Comparison of ENCODE assay signal across 2 cellular contexts in genomic region chr6:43926644-43927524, GRCh38.
TF ChIP-seq lines count a peak whose summit lies in the region.

No MANE protein-coding gene starts in this region.

TF ChIP-seq in HEK293, 187 proteins besides CTCF, POLR2A, EP300 and RAD21 (continued from another document and continues in another):
- TF ChIP-seq ZNF449 (tag by site-specific recombination; IDR thresholded peaks at IDR 0.05) (peak; percentile 31), ZNF114 (tag by site-specific recombination; IDR thresholded peaks at IDR 0.05) (no peak), ZNF155 (tag by site-specific recombination; IDR thresholded peaks at IDR 0.05) (no peak), ZNF157 (tag by site-specific recombination; IDR thresholded peaks at IDR 0.05) (no peak), ZNF146 (tag by site-specific recombination; IDR thresholded peaks at IDR 0.05) (no peak), ZNF10 (tag by site-specific recombination; IDR thresholded peaks at IDR 0.05) (no peak), ZNF677 (tag by site-specific recombination; IDR thresholded peaks at IDR 0.05) (no peak), ZNF221 (tag by site-specific recombination; IDR thresholded peaks at IDR 0.05; ENCODE audit: borderline replicate concordance) (no peak), EGR2 (tag by site-specific recombination; IDR thresholded peaks at IDR 0.05; ENCODE audit: low read depth) (0 out of 2 replicates have a peak, but pooled peaks have one; percentile 24), WT1 (tag by site-specific recombination; IDR thresholded peaks at IDR 0.05) (peak; percentile 68), ZBTB20 (tag by site-specific recombination; IDR thresholded peaks at IDR 0.05) (peak; percentile 65; the same call in 1 of the 2 replicates), ZSCAN4 (tag by site-specific recombination; IDR thresholded peaks at IDR 0.05) (peak; percentile 44), ZNF792 (tag by site-specific recombination; IDR thresholded peaks at IDR 0.05) (no peak), ZBTB8A (tag by site-specific recombination; IDR thresholded peaks at IDR 0.05) (peak; percentile 89), SP3 (tag by site-specific recombination; IDR thresholded peaks at IDR 0.05) (no peak), MYNN (tag by site-specific recombination; IDR thresholded peaks at IDR 0.05; ENCODE audit: borderline replicate concordance) (no peak), HIC1 (tag by site-specific recombination; IDR thresholded peaks at IDR 0.05) (no peak), ZNF426 (tag by site-specific recombination; IDR thresholded peaks at IDR 0.05) (no peak), ZBTB48 (tag by site-specific recombination; IDR thresholded peaks at IDR 0.05) (peak; percentile 51; the same call in 1 of the 2 replicates), HOXD13 (CRISPR knock-in tag; IDR thresholded peaks at IDR 0.05; ENCODE audit: borderline replicate concordance) (peak; percentile 66), ZNF501 (tag by site-specific recombination; IDR thresholded peaks at IDR 0.05) (no peak), ZBTB17 (tag by site-specific recombination; IDR thresholded peaks at IDR 0.05) (peak; percentile 94), ZNF488 (tag by site-specific recombination; IDR thresholded peaks at IDR 0.05) (peak; percentile 85), GLIS1 (tag by site-specific recombination; IDR thresholded peaks at IDR 0.05) (peak; percentile 27; the same call in 1 of the 2 replicates), ZNF398 (tag by site-specific recombination; IDR thresholded peaks at IDR 0.05) (peak; percentile 97), SP7 (tag by site-specific recombination; IDR thresholded peaks at IDR 0.05) (peak; percentile 98)

TF ChIP-seq in H1, 55 proteins besides CTCF, POLR2A, EP300 and RAD21 (continued from another document):
- peak; percentile 23 for TF ChIP-seq E2F6 (IDR thresholded peaks at IDR 0.05)
- peak; percentile 81 for TF ChIP-seq TEAD4 (IDR thresholded peaks at IDR 0.05; ENCODE audit: low read depth, low read length)
- TF ChIP-seq JUN (IDR thresholded peaks at IDR 0.05; ENCODE audit: low read depth, low read length) = peak; percentile 31; the same call in 1 of the 2 replicates
- no peak for TF ChIP-seq CBX8 (IDR thresholded peaks at IDR 0.05; ENCODE audit: borderline replicate concordance, low read depth, low read length)
- no peak for TF ChIP-seq ZNF274 (IDR thresholded peaks at IDR 0.05; ENCODE audit: borderline replicate concordance, extremely low read depth, low read length)
- TF ChIP-seq MAFK (IDR thresholded peaks at IDR 0.05; ENCODE audit: low read depth, low read length) = no peak
- peak; percentile 85 for TF ChIP-seq NANOG (IDR thresholded peaks at IDR 0.05; ENCODE audit: insufficient read depth, low read depth, low read length, poor library complexity, severe bottlenecking)
- TF ChIP-seq SIRT6 (IDR thresholded peaks at IDR 0.05; ENCODE audit: low read length) = no peak
- no peak for TF ChIP-seq POLR2AphosphoS5 (IDR thresholded peaks at IDR 0.05; ENCODE audit: low read depth, low read length)
- TF ChIP-seq CREB1 (IDR thresholded peaks at IDR 0.05) = 0 out of 2 replicates have a peak, but pooled peaks have one; percentile 9
- TF ChIP-seq TBP (IDR thresholded peaks at IDR 0.05; ENCODE audit: low read depth, low read length) = no peak; the same call in 1 of the 2 replicates
- no peak for TF ChIP-seq RFX5 (IDR thresholded peaks at IDR 0.05; ENCODE audit: borderline replicate concordance, low read depth, low read length)
- no peak for TF ChIP-seq CBX5 (IDR thresholded peaks at IDR 0.05; ENCODE audit: low read depth, low read length)
- TF ChIP-seq SRF (IDR thresholded peaks at IDR 0.05; ENCODE audit: low read depth, low read length) = no peak
- TF ChIP-seq ASH2L (IDR thresholded peaks at IDR 0.05; ENCODE audit: low read length) = peak; percentile 43
- TF ChIP-seq JUND (IDR thresholded peaks at IDR 0.05; ENCODE audit: low read length) = peak; percentile 64
- peak; percentile 87; the same call in 1 of the 2 replicates for TF ChIP-seq TCF12 (IDR thresholded peaks at IDR 0.05; ENCODE audit: low read depth, low read length)
- TF ChIP-seq TAF1 (IDR thresholded peaks at IDR 0.05; ENCODE audit: low read depth, low read length) = no peak
